ENCODE assay signal across 1 cellular context in genomic region chrX:130106071-130106470, GRCh38.
A peak's percentile ranks its signal among the peaks of the same experiment; 100 is the strongest.
TF ChIP-seq lines count a peak whose summit lies in the region.

No MANE protein-coding gene starts in this region.

TF ChIP-seq in GM12878, 131 proteins besides CTCF, POLR2A, EP300 and RAD21:
- no peak for TF ChIP-seq GABPA (IDR thresholded peaks at IDR 0.05; ENCODE audit: low read depth)
- 0 out of 2 replicates have a peak, but pooled peaks have one; percentile 32 for TF ChIP-seq DPF2 (IDR thresholded peaks at IDR 0.05)
- no peak for TF ChIP-seq GATAD2B (conservative IDR thresholded peaks at IDR 0.05; ENCODE audit: low read depth)
- no peak for TF ChIP-seq RAD51 (IDR thresholded peaks at IDR 0.05)
- TF ChIP-seq CHD2 (IDR thresholded peaks at IDR 0.05; ENCODE audit: borderline replicate concordance, low read depth, low read length) = no peak
- TF ChIP-seq, protein P1, sequence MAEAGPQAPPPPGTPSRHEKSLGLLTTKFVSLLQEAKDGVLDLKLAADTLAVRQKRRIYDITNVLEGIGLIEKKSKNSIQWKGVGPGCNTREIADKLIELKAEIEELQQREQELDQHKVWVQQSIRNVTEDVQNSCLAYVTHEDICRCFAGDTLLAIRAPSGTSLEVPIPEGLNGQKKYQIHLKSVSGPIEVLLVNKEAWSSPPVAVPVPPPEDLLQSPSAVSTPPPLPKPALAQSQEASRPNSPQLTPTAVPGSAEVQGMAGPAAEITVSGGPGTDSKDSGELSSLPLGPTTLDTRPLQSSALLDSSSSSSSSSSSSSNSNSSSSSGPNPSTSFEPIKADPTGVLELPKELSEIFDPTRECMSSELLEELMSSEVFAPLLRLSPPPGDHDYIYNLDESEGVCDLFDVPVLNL (IDR thresholded peaks at IDR 0.05; ENCODE audit: low read depth, low read length) = no peak
